19 cellular contexts compared by ENCODE assay signal in the genomic region with DNA sequence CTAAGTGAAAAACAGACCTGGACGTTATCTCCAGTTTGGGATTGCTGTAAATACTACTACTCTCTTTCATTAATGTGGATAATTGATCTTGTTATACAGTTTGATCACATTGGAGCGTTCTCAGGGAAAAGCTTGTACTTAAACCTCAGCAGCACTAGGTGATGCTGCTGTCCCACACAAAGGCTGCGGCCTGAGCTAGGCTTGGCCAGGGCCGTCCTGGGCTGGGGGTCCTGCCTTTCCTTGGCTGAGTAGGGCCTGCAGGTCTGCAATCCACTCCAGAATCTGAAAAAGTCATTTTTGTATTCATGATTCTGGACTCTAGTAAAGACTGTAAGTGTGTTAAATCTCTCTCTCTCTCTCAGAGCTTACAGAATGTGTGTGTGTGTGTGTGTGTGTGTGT. TPM values are rescaled to one million over a fixed set of nuclear protein-coding genes. Genes with fewer than 3 reads are reported as not detected.
DNase-seq lines count a peak whose midpoint lies in the region; ATAC-seq, FAIRE-seq and TF ChIP-seq lines count a peak whose summit lies in the region.
"Had no signal": no experiment of that assay in that cellular context is flagged by ENCODE, and none has a peak within 500 bp of the region (broad histone marks: within the 10 kb centered on the region; RNA-seq: fewer than 3 reads in every experiment).

No MANE protein-coding gene starts in this region.

- no peak; the same call in 2 of the 3 replicates for TF ChIP-seq CTCF in A549 (IDR thresholded peaks at IDR 0.05)

- no peaks in the 10 kb centered on the region for H3K9me3 ChIP-seq in A549
- H3K9me3 ChIP-seq: esophagus muscularis mucosa, HAP-1, mucosa of descending colon had no signal

- H3K4me2 ChIP-seq in A549 = no peak overlapping the region

- peak; percentile 31 to 51; a peak in 3 of 5 replicates for TF ChIP-seq RAD21 in A549 (conservative IDR thresholded peaks at IDR 0.05 in 1 of 2, IDR thresholded peaks at IDR 0.05 in 1 of 2)

- FAIRE-seq in A549 (lab: Jason Lieb, UNC) = no peak
- FAIRE-seq: urothelium cell line had no signal

- ATAC-seq in A549 (peak in 1 of 2 experiments; percentile 71; a peak in 3 of 6 replicates), SK-N-SH treated with all-trans-retinoic acid at 6 μM for 48 hours (peak; percentile 30; the same call in 1 of the 3 replicates), HG02852 (IDR thresholded peaks at IDR 0.05; ENCODE audit: unreplicated experiment) (no peak)
- ATAC-seq: mucosa of descending colon; stimulated activated naive B cell treated with anti-CD40 and anti-IgM and Interleukin-4, amounts not matched to agents 10 μg/mL and 1 μg/mL and 100 μg/mL, for 72 hours had no signal

- no peak for TF ChIP-seq EP300 in A549 (IDR thresholded peaks at IDR 0.05)

- DNase-seq in A549 (ENCODE audit: low read depth in 1 of 2, low spot score in 1 of 2) = no peak
- DNase-seq in H7 = peak; percentile 57
- DNase-seq in iPS-NIHi7 (ENCODE audit: extremely low spot score) = peak; percentile 70
- no peak for DNase-seq in activated effector memory CD4-positive, alpha-beta T cell treated with Interleukin-2 at 50 U/mL for 16 hours
- DNase-seq in stimulated activated CD4-positive, alpha-beta T cell treated with anti-CD3 and anti-CD28 coated beads, Interleukin-4, amount 100 ng/mL, for 1 hour = no peak
- no peak for DNase-seq in activated naive CD4-positive, alpha-beta T cell treated with Interleukin-2 at 50 U/mL for 16 hours
- DNase-seq: activated CD8-positive, alpha-beta memory T cell treated with anti-CD3 and anti-CD28 coated beads, Interleukin-2, amount 50 U/mL, for 4 hours; immature natural killer cell; mucosa of descending colon; NCI-H1092 treated with DMSO at 0.1 percent for 48 hours; NCI-H69; stimulated activated CD4-positive, alpha-beta T cell treated with anti-CD3 and anti-CD28 coated beads, Interleukin-4, amount 100 ng/mL, for 4 hours; stimulated activated naive B cell treated with anti-CD40 and anti-IgM and Interleukin-4, amounts not matched to agents 10 μg/mL and 1 μg/mL and 100 μg/mL, for 72 hours had no signal

- CTCF ChIA-PET in A549 (lab: Yijun Ruan, JAX) = interaction anchor here (1.2 kb wide), 1 partner anchor 1683 kb away, joined by 5 read pairs; no protein-coding TSS in a partner anchor

- H3K36me3 ChIP-seq in H7 (replicated peaks; ENCODE audit: control insufficient read depth, insufficient read depth, low read length) = no peaks in the 10 kb centered on the region
- H3K36me3 ChIP-seq: esophagus muscularis mucosa, HAP-1 had no signal

- H3K4me3 ChIP-seq in A549 (no peak overlapping the region), H7 (ENCODE audit: insufficient read depth, low read depth, low read length) (no peak overlapping the region)
- H3K4me3 ChIP-seq: esophagus muscularis mucosa, HAP-1, mucosa of descending colon, SK-N-MC had no signal

- no peak for TF ChIP-seq POLR2A in A549 (IDR thresholded peaks at IDR 0.05; ENCODE audit: low read length)

- H3K4me1 ChIP-seq in A549 = no peaks in the 10 kb centered on the region
- H3K4me1 ChIP-seq: HAP-1 had no signal

- WGBS in A549 (ENCODE audit: missing lambda C conversion rate) = 40% methylated on average over 4 of the region's 4 CpGs

- no peaks in the 10 kb centered on the region for H3K27me3 ChIP-seq in H7 (ENCODE audit: control insufficient read depth, insufficient read depth, low read length)

- POLR2A ChIA-PET in A549 (lab: Yijun Ruan, JAX) = no interaction called here

- no peak overlapping the region for H3K27ac ChIP-seq in A549
- H3K27ac ChIP-seq: esophagus muscularis mucosa, SK-N-MC had no signal

TF ChIP-seq in A549, 52 proteins besides CTCF, POLR2A, EP300 and RAD21 (continues in another document):
- TF ChIP-seq, protein P1, sequence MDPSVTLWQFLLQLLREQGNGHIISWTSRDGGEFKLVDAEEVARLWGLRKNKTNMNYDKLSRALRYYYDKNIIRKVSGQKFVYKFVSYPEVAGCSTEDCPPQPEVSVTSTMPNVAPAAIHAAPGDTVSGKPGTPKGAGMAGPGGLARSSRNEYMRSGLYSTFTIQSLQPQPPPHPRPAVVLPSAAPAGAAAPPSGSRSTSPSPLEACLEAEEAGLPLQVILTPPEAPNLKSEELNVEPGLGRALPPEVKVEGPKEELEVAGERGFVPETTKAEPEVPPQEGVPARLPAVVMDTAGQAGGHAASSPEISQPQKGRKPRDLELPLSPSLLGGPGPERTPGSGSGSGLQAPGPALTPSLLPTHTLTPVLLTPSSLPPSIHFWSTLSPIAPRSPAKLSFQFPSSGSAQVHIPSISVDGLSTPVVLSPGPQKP (IDR thresholded peaks at IDR 0.05; ENCODE audit: low read depth, low read length) = no peak
- TF ChIP-seq ZC3H11A (IDR thresholded peaks at IDR 0.05) = no peak
- TF ChIP-seq, protein P2, sequence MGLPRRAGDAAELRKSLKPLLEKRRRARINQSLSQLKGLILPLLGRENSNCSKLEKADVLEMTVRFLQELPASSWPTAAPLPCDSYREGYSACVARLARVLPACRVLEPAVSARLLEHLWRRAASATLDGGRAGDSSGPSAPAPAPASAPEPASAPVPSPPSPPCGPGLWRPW (IDR thresholded peaks at IDR 0.05) = no peak
- TF ChIP-seq, protein P3, sequence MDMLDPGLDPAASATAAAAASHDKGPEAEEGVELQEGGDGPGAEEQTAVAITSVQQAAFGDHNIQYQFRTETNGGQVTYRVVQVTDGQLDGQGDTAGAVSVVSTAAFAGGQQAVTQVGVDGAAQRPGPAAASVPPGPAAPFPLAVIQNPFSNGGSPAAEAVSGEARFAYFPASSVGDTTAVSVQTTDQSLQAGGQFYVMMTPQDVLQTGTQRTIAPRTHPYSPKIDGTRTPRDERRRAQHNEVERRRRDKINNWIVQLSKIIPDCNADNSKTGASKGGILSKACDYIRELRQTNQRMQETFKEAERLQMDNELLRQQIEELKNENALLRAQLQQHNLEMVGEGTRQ (IDR thresholded peaks at IDR 0.05) = no peak
- TF ChIP-seq, protein P4, sequence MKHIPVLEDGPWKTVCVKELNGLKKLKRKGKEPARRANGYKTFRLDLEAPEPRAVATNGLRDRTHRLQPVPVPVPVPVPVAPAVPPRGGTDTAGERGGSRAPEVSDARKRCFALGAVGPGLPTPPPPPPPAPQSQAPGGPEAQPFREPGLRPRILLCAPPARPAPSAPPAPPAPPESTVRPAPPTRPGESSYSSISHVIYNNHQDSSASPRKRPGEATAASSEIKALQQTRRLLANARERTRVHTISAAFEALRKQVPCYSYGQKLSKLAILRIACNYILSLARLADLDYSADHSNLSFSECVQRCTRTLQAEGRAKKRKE (CRISPR knock-in tag; IDR thresholded peaks at IDR 0.05; ENCODE audit: low read depth) = no peak
- TF ChIP-seq CHD4 (IDR thresholded peaks at IDR 0.05; ENCODE audit: borderline replicate concordance) = no peak
- no peak for TF ChIP-seq EHF (CRISPR knock-in tag; IDR thresholded peaks at IDR 0.05)
- no peak for TF ChIP-seq KDM1A (IDR thresholded peaks at IDR 0.05; ENCODE audit: low read depth)
- TF ChIP-seq NFE2L2 (conservative IDR thresholded peaks at IDR 0.05; ENCODE audit: low read length) = no peak
- no peak for TF ChIP-seq HOXB13 (CRISPR knock-in tag; IDR thresholded peaks at IDR 0.05; ENCODE audit: low read depth)
- no peak for TF ChIP-seq CBX8 (IDR thresholded peaks at IDR 0.05)

TF ChIP-seq in SK-N-SH treated with all-trans-retinoic acid at 6 μM for 48 hours, 23 proteins besides CTCF, POLR2A, EP300 and RAD21:
- TF ChIP-seq CSDC2 (CRISPR knock-in tag; IDR thresholded peaks at IDR 0.05) (no peak), GLIS3 (CRISPR knock-in tag; IDR thresholded peaks at IDR 0.05) (no peak), ISL1 (CRISPR knock-in tag; IDR thresholded peaks at IDR 0.05) (no peak), TOX (CRISPR knock-in tag; IDR thresholded peaks at IDR 0.05; ENCODE audit: borderline replicate concordance) (no peak), ZFP30 (CRISPR knock-in tag; IDR thresholded peaks at IDR 0.05) (no peak)
- TF ChIP-seq, protein P5, sequence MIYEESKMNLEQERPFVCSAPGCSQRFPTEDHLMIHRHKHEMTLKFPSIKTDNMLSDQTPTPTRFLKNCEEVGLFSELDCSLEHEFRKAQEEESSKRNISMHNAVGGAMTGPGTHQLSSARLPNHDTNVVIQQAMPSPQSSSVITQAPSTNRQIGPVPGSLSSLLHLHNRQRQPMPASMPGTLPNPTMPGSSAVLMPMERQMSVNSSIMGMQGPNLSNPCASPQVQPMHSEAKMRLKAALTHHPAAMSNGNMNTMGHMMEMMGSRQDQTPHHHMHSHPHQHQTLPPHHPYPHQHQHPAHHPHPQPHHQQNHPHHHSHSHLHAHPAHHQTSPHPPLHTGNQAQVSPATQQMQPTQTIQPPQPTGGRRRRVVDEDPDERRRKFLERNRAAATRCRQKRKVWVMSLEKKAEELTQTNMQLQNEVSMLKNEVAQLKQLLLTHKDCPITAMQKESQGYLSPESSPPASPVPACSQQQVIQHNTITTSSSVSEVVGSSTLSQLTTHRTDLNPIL (CRISPR knock-in tag; IDR thresholded peaks at IDR 0.05; ENCODE audit: low read depth) = no peak

RNA-seq across cellular contexts. Expression of a gene that starts 23.7 kb away (rescaled TPM):
- polyA plus RNA-seq in A549 (2011; rRNA removed) = 0.22 and 0.37 TPM in 2 replicates
- polyA plus RNA-seq in A549 (2012; cell fraction: cytosol; rRNA removed) = 0.03 and 0.06 TPM in 2 replicates
- polyA plus RNA-seq in A549 (2012; cell fraction: nucleus; rRNA removed) = 0.11 and 0.31 TPM in 2 replicates
- 0.05 to 0.20 TPM (median 0.16 TPM) in 3 replicates for polyA plus RNA-seq in A549 (2017; fragmentation: RNase III; extraction: RNeasy Plus Mini Kit Qiagen cat#74134 plus additional on column Dnase treatment)
- polyA minus RNA-seq in A549 (2011; rRNA and poly(A)+ RNA removed) = 0.58 and 0.97 TPM in 2 replicates
- 0.04 and 0.52 TPM in 2 replicates for total RNA-seq in H7 (2014; rRNA removed; shearing (Covaris generic))
- polyA plus RNA-seq: immature natural killer cell had no signal

Comparison
In these comparisons a context has a peak if more than half of its experiments do, and no peak if none do; other contexts are left out.
1. DNase-seq: peak in H7 (single experiment) and iPS-NIHi7 (single experiment); none in A549 (0 of 2), activated effector memory CD4-positive, alpha-beta T cell treated with Interleukin-2 at 50 U/mL for 16 hours (single experiment), stimulated activated CD4-positive, alpha-beta T cell treated with anti-CD3 and anti-CD28 coated beads, Interleukin-4, amount 100 ng/mL, for 1 hour (single experiment) and activated naive CD4-positive, alpha-beta T cell treated with Interleukin-2 at 50 U/mL for 16 hours (single experiment).